In the genomic region with DNA sequence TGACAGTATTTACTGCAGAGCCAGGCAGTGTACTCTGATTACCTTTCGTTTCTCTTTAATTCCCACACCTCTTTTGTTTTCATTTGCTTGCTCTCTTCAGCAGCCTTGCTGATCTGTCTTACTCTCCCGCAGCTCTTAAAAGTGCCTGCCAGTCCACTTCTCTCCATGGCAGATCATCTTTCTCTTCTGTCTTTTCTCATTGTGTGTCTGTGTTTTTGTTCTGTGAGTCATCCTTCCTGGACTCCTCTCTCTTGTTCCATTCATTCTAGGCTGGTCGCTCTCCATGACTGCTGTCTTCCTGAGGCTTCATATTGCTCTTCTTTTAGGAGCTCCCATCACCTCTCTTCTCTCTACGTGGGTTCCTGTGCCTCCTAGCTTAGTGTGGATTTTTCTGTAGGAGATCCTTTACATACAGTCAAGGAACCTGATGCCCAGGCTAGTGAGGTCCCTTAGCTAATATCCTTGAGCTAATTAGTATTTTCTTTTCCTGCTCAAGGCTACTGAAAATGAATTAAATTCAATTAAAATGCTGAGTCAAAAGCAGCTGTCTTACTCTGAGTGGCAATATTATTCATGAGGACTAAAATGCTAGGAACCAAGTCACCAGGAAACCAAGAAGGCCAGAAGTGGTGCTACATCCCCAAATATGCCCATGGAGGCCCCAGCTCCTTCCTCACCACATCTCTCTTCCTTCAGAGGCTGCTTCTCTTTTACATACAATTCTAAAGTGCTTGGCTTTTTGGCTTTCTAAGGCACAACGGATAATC, we compare ENCODE assay signal across 8 cellular contexts.
DNase-seq lines count a peak whose midpoint lies in the region; ATAC-seq and TF ChIP-seq lines count a peak whose summit lies in the region.

No MANE protein-coding gene starts in this region.

- no peak overlapping the region for H2AFZ ChIP-seq in mammary epithelial cell (ENCODE audit: low read depth, low read length)

- H3K9ac ChIP-seq in mammary epithelial cell (ENCODE audit: insufficient read depth, low read length), result no peak overlapping the region

- H3K4me1 ChIP-seq in mammary epithelial cell (ENCODE audit: insufficient read depth, low read length), result peaks cover 54% of the 10 kb centered on the region

- DNase-seq in GM03348 (ENCODE audit: low spot score) (peak; percentile 67), NCI-H2029 treated with DMSO at 0.1 percent for 48 hours (lab: John Stamatoyannopoulos, UW) (peak; percentile 46), mammary epithelial cell (peak; percentile 81), CD14-positive monocyte (ENCODE audit: low spot score) (no peak), ureter (ENCODE audit: low spot score) (no peak)
- DNase-seq in activated T-cell treated with anti-CD3 and anti-CD28 coated beads, Interleukin-2, amount 50 U/mL, for 1 hour, result no peak

- H3K27ac ChIP-seq in mammary epithelial cell (ENCODE audit: insufficient read depth, low read depth, low read length), result peak overlapping the region; percentile 60

- 25% methylated on average over 5 of the region's 5 CpGs for WGBS in mammary epithelial cell (ENCODE audit: low coverage, missing lambda C conversion rate)

- intact Hi-C loops in mammary epithelial cell (cut with micrococcal nuclease), result no loop called here
- intact Hi-C loops in CD14-positive monocyte (cut with micrococcal nuclease), result loop anchor here in 1 of 2 donors (10.0 kb wide), 1 partner anchor 46 kb away; no protein-coding TSS in a partner anchor

- peak overlapping the region; percentile 71 for H3K4me2 ChIP-seq in mammary epithelial cell (ENCODE audit: insufficient read depth, low read depth, low read length)

- dilution Hi-C loops in mammary epithelial cell (cut with HindIII; ENCODE audit: low sequenced_read_pairs), result no loop called here

- H3K27me3 Mint-ChIP-seq in nephron (ENCODE audit: low read depth), result no peaks in the 10 kb centered on the region
- H3K27me3 Mint-ChIP-seq in CD14-positive monocyte (ENCODE audit: low read depth in 3 of 3), result no peaks in the 10 kb centered on the region

- no peaks in the 10 kb centered on the region for H3K36me3 ChIP-seq in mammary epithelial cell (ENCODE audit: insufficient read depth, low read length)

- peaks cover 22% of the 10 kb centered on the region for H3K79me2 ChIP-seq in mammary epithelial cell (ENCODE audit: insufficient read depth, low read length)

- peaks cover 3% of the 10 kb centered on the region for H3K36me3 Mint-ChIP-seq in nephron (ENCODE audit: low read depth)
- H3K36me3 Mint-ChIP-seq in CD14-positive monocyte, result peaks cover 14 to 16% of the 10 kb centered on the region in 2 donors

- no peaks in the 10 kb centered on the region for H3K9me3 ChIP-seq in mammary epithelial cell (replicated peaks; ENCODE audit: insufficient read depth, low read length)

- TF ChIP-seq CTCF in mammary epithelial cell (conservative IDR thresholded peaks at IDR 0.05 in 1 of 2, IDR thresholded peaks at IDR 0.05 in 1 of 2; ENCODE audit: extremely low read depth in 1 of 2, insufficient read depth in 1 of 2, low read depth in 1 of 2, low read length in 2 of 2) (no peak), nephron (IDR thresholded peaks at IDR 0.05; ENCODE audit: unreplicated experiment in 3 of 3) (no peak), CD14-positive monocyte (IDR thresholded peaks at IDR 0.05) (no peak)

- no TSS peak for BruUV-seq in mammary epithelial cell (replicated peaks; lab: Mats Ljungman, UMichigan)

- no peaks in the 10 kb centered on the region for H4K20me1 ChIP-seq in mammary epithelial cell (ENCODE audit: insufficient read depth, low read length)

- H3K4me1 Mint-ChIP-seq in nephron (peaks cover 53% of the 10 kb centered on the region), CD14-positive monocyte (peaks cover 18% of the 10 kb centered on the region)

- peak overlapping the region in 2 of 3 experiments; percentile 7 to 13 for H3K27ac Mint-ChIP-seq in nephron
- H3K27ac Mint-ChIP-seq in CD14-positive monocyte, result peak overlapping the region in 3 of 7 donors; percentile 1 to 50 (median 17)

- H3K4me3 ChIP-seq in mammary epithelial cell (replicated peaks in 1 of 3; ENCODE audit: insufficient read depth in 1 of 3, low read depth in 2 of 3, low read length in 3 of 3), result no peak overlapping the region

- H3K4me3 Mint-ChIP-seq in nephron (no peak overlapping the region), CD14-positive monocyte (no peak overlapping the region)

- in situ Hi-C loops in mammary epithelial cell (cut with MboI; ENCODE audit: low sequenced_read_pairs in 2 of 2), result no loop called here

- H3K27me3 ChIP-seq in mammary epithelial cell (ENCODE audit: insufficient read depth, low read length), result no peaks in the 10 kb centered on the region

- CTCF ChIA-PET in mammary epithelial cell (lab: Charles Lee; ENCODE audit: low non-redundant PET), result no interaction called here

- no peaks in the 10 kb centered on the region for H3K9me3 Mint-ChIP-seq in nephron
- peaks cover 0 to 2% (median 0%) of the 10 kb centered on the region in 7 donors for H3K9me3 Mint-ChIP-seq in CD14-positive monocyte

- ATAC-seq in activated CD4-positive, CD25-positive, alpha-beta regulatory T cell treated with anti-CD3 and anti-CD28 coated beads, Interleukin-2, amount 50 U/mL, for 24 hours, result no peak

Comparison
In these comparisons a context has a peak if more than half of its experiments do, and no peak if none do; other contexts are left out.
1. DNase-seq: peak in GM03348 (single experiment), NCI-H2029 treated with DMSO at 0.1 percent for 48 hours (single experiment) and mammary epithelial cell (single experiment); none in activated T-cell treated with anti-CD3 and anti-CD28 coated beads, Interleukin-2, amount 50 U/mL, for 1 hour (single experiment), CD14-positive monocyte (single experiment) and ureter (single experiment).